In genomic region chr22:41523464-41524221, GRCh38 we compare ENCODE assay signal across 10 cellular contexts. TPM values are rescaled to one million over a fixed set of nuclear protein-coding genes. Genes with fewer than 3 reads are reported as not detected.
DNase-seq lines count a peak whose midpoint lies in the region; ATAC-seq, FAIRE-seq and TF ChIP-seq lines count a peak whose summit lies in the region.
"Had no signal": no experiment of that assay in that cellular context is flagged by ENCODE, and none has a peak within 500 bp of the region (broad histone marks: within the 10 kb centered on the region; RNA-seq: fewer than 3 reads in every experiment).

No MANE protein-coding gene starts in this region.

- H3K36me3 ChIP-seq in kidney (ENCODE audit: control insufficient read depth in 1 of 2, insufficient read depth in 2 of 2, low read length in 2 of 2): peaks cover 36 to 79% of the 10 kb centered on the region in 2 donors
- H3K36me3 ChIP-seq in stomach: peaks cover 56 to 87% (median 77%) of the 10 kb centered on the region in 4 donors

- H3K27me3 ChIP-seq in stomach: no peaks in the 10 kb centered on the region

- no peak for FAIRE-seq in H54 (lab: Jason Lieb, UNC)
- no peak for FAIRE-seq in kidney (lab: Jason Lieb, UNC)

- intact Hi-C loops in kidney (cut with DNase I) (no loop called here), stomach (cut with DNase I; ENCODE audit: low total_unique reads) (no loop called here)

- H3K4me3 ChIP-seq in astrocyte of the cerebellum (ENCODE audit: low read depth, low read length) (no peak overlapping the region), kidney (ENCODE audit: low read length in 2 of 2) (no peak overlapping the region), stomach (no peak overlapping the region)

- H3K4me1 ChIP-seq in kidney (ENCODE audit: control insufficient read depth in 1 of 2, insufficient read depth in 1 of 2, low read depth in 1 of 2, low read length in 2 of 2): peaks cover 17 to 24% of the 10 kb centered on the region in 2 donors
- peaks cover 41 to 52% (median 50%) of the 10 kb centered on the region in 4 donors for H3K4me1 ChIP-seq in stomach

- TF ChIP-seq EP300 in stomach (IDR thresholded peaks at IDR 0.05): no peak

- H3K9me3 ChIP-seq in kidney (ENCODE audit: control insufficient read depth in 1 of 2, low read length in 2 of 2) (no peaks in the 10 kb centered on the region), stomach (no peaks in the 10 kb centered on the region)

- TF ChIP-seq CTCF in astrocyte of the cerebellum (IDR thresholded peaks at IDR 0.05; ENCODE audit: low read depth, low read length, missing control alignments): no peak
- TF ChIP-seq CTCF in kidney (IDR thresholded peaks at IDR 0.05; ENCODE audit: borderline replicate concordance, extremely low read depth, insufficient read depth): no peak
- TF ChIP-seq CTCF in stomach (IDR thresholded peaks at IDR 0.05): no peak

- WGBS in stomach, 5 donors: 38 to 50% (median 44%) methylated on average over 15 to 21 of the region's 21 CpGs

- peak overlapping the region in 1 of 2 donors; percentile 19 for H3K9ac ChIP-seq in kidney (ENCODE audit: low read length in 2 of 2)

- TF ChIP-seq POLR2A in H54 (IDR thresholded peaks at IDR 0.05; ENCODE audit: low read depth, low read length): no peak
- no peak for TF ChIP-seq POLR2A in stomach (IDR thresholded peaks at IDR 0.05)

- H3K27ac ChIP-seq in kidney (ENCODE audit: low read depth in 2 of 2, low read length in 2 of 2): peak overlapping the region; percentile 69 to 84
- peak overlapping the region; percentile 80 to 95 (median 89) for H3K27ac ChIP-seq in stomach

- DNase-seq in H54 (ENCODE audit: insufficient read length, low spot score) (peak; percentile 26), astrocyte of the cerebellum (ENCODE audit: low read depth) (peak; percentile 19), kidney (peak; percentile 81), stomach (peak; percentile 36), HPDE6-E6E7 (ENCODE audit: extremely low spot score) (no peak)
- no peak for DNase-seq in activated CD4-positive, alpha-beta T cell treated with anti-CD3 and anti-CD28 coated beads, Interleukin-2, amount 50 U/mL, for 1 hour
- DNase-seq: NCI-H345, occipital lobe had no signal

- in situ Hi-C loops in astrocyte of the cerebellum (cut with HindIII; ENCODE audit: low sequenced_read_pairs): no loop called here

- ATAC-seq in GM21529 (IDR thresholded peaks at IDR 0.05; ENCODE audit: unreplicated experiment) (no peak), HG02623 (IDR thresholded peaks at IDR 0.05; ENCODE audit: unreplicated experiment) (no peak)

RNA-seq across cellular contexts. Expression of gene POLR3H, which starts 20.6 kb away (rescaled TPM):
- total RNA-seq in kidney (39.4 TPM), stomach (10 to 100 TPM in 2 of 5 donors, 1 to 10 TPM in 3; 2.6 to 13.4 (median 7.1) TPM)
- polyA plus RNA-seq in kidney (ENCODE audit: insufficient read depth, low read depth, low replicate concordance) (37.4 TPM), stomach (10 to 100 TPM; 16.6 to 21.7 (median 16.7) TPM)

RNA-seq across cellular contexts. Expression of gene CSDC2, which starts 37.2 kb away (rescaled TPM):
- total RNA-seq in kidney (7.8 TPM), stomach (1 to 10 TPM in 3 of 5 donors, under 1 TPM in 1, not detected in 1; 0.89 to 6.5 (median 1.4) TPM)
- polyA plus RNA-seq in kidney (ENCODE audit: insufficient read depth, low read depth, low replicate concordance) (47.1 TPM), stomach (1 to 10 TPM; 1.8 to 5.5 (median 2.8) TPM)

RNA-seq across cellular contexts. Expression of gene ACO2, which starts 54.7 kb away (rescaled TPM):
- total RNA-seq in kidney (119 TPM), stomach (100 to 1,000 TPM in 3 of 5 donors, 10 to 100 TPM in 2; 87.0 to 238 (median 116) TPM)
- polyA plus RNA-seq in kidney (ENCODE audit: insufficient read depth, low read depth, low replicate concordance) (262 TPM), stomach (10 to 100 TPM; 46.6 to 51.5 (median 51.1) TPM)

RNA-seq across cellular contexts. Expression of gene PHF5A, which starts 55.2 kb away (rescaled TPM):
- 34.0 TPM for total RNA-seq in kidney
- 42.2 TPM for polyA plus RNA-seq in kidney (ENCODE audit: insufficient read depth, low read depth, low replicate concordance)
- 10 to 100 TPM in 4 of 5 donors, under 1 TPM in 1; 0.58 to 54.5 (median 28.8) TPM for total RNA-seq in stomach
- polyA plus RNA-seq in stomach: 10 to 100 TPM; 42.8 to 51.9 (median 48.0) TPM

Comparison
In these comparisons a context has a peak if more than half of its experiments do, and no peak if none do; other contexts are left out.
1. DNase-seq: peak in H54 (single experiment), astrocyte of the cerebellum (single experiment), kidney (single experiment) and stomach (single experiment); none in HPDE6-E6E7 (single experiment) and activated CD4-positive, alpha-beta T cell treated with anti-CD3 and anti-CD28 coated beads, Interleukin-2, amount 50 U/mL, for 1 hour (single experiment).